ENCODE assay signal across 9 cellular contexts in the genomic region with DNA sequence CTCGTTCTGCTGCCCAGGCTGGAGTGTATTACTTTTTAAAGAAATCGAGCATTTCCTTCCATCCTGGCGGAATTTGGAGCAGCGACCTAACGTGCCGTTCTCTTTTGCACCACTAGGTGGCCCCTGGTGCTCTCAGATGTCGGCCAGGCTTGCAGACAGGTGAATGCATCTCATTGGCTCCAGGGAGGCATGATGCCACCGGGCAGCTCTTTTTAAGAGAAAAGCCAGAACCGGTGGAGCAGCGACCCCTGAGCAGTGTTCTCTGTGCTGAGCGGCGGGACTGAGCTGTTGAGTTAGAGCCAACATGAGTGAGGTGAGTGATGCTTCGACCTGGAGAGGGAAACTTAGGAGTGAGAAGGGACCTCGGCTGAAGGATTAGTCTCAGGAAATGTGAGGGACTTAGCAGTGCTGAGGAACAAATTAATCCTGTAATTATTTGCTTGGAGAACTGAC. TPM values are rescaled to one million over a fixed set of nuclear protein-coding genes. Genes with fewer than 3 reads are reported as not detected.
A peak's percentile ranks its signal among the peaks of the same experiment; 100 is the strongest.
DNase-seq lines count a peak whose midpoint lies in the region; ATAC-seq and TF ChIP-seq lines count a peak whose summit lies in the region.
"Had no signal": no experiment of that assay in that cellular context is flagged by ENCODE, and none has a peak within 500 bp of the region (broad histone marks: within the 10 kb centered on the region; RNA-seq: fewer than 3 reads in every experiment).

A gene (plus strand): TSS at position 241 of the 453 bp plus-strand sequence. CDS start 64 bp downstream, at position 305.

- H3K9me2 ChIP-seq in OCI-LY1 (ENCODE audit: low read depth, low read length) = no peaks in the 10 kb centered on the region

- no peaks in the 10 kb centered on the region for H3K4me1 ChIP-seq in OCI-LY1 (ENCODE audit: insufficient read depth, low read length, severe bottlenecking)

- no peak within 1 kb of the TSS for H3K4me2 ChIP-seq in OCI-LY1 (ENCODE audit: low read length)

- in situ Hi-C loops in brain microvascular endothelial cell (cut with HindIII; ENCODE audit: low pct_ligation_motif_present, low sequenced_read_pairs) = no loop called here

- H3K9me3 ChIP-seq in OCI-LY1 (ENCODE audit: low read length) = no peaks in the 10 kb centered on the region

- H3K36me3 ChIP-seq in OCI-LY1 (ENCODE audit: insufficient read depth, low read length) = no peaks in the 10 kb centered on the region
- H3K36me3 ChIP-seq in brain microvascular endothelial cell (replicated peaks) = no peaks in the 10 kb centered on the region
- no peaks in the 10 kb centered on the region for H3K36me3 ChIP-seq in kidney epithelial cell (ENCODE audit: control insufficient read depth, insufficient read depth, low read length)

- ATAC-seq in GM19397 (IDR thresholded peaks at IDR 0.05; ENCODE audit: unreplicated experiment) (no peak), GM19455 (IDR thresholded peaks at IDR 0.05; ENCODE audit: unreplicated experiment) (no peak)

- H3K27me3 ChIP-seq in OCI-LY1 (ENCODE audit: insufficient read depth, low read length) (no peaks in the 10 kb centered on the region), brain microvascular endothelial cell (replicated peaks) (no peaks in the 10 kb centered on the region), kidney epithelial cell (ENCODE audit: control insufficient read depth, insufficient read depth, low read length) (peaks cover 15% of the 10 kb centered on the region)

- peak; percentile 88 for TF ChIP-seq CTCF in OCI-LY1 (IDR thresholded peaks at IDR 0.05; ENCODE audit: low read length)
- TF ChIP-seq CTCF in brain microvascular endothelial cell (IDR thresholded peaks at IDR 0.05; ENCODE audit: low read depth, low read length, missing control alignments) = peak; percentile 77
- peak; percentile 93 for TF ChIP-seq CTCF in kidney epithelial cell (IDR thresholded peaks at IDR 0.05; ENCODE audit: insufficient read depth, low read length, poor library complexity, severe bottlenecking)

- no peaks in the 10 kb centered on the region for H4K20me1 ChIP-seq in OCI-LY1 (ENCODE audit: insufficient read depth, low read length)

- no peaks in the 10 kb centered on the region for H3F3A ChIP-seq in OCI-LY1 (ENCODE audit: insufficient read depth, low read length)

- DNase-seq in DMS79 (lab: John Stamatoyannopoulos, UW) (peak; percentile 80), HUDEP-2 (lab: John Stamatoyannopoulos, UW; ENCODE audit: unreplicated experiment in 76 of 76) (peak in 43 of 76 experiments; percentile 1 to 72 (median 26)), brain microvascular endothelial cell (peak; percentile 3), kidney epithelial cell (ENCODE audit: low read depth) (no peak)
- peak; percentile 29 for DNase-seq in stimulated activated CD4-positive, alpha-beta T cell treated with anti-CD3 and anti-CD28 coated beads, Interleukin-4, amount 100 ng/mL, for 1 hour

- H3K9ac ChIP-seq in OCI-LY1 (ENCODE audit: low read length) = no peak within 1 kb of the TSS

- H3K4me3 ChIP-seq in OCI-LY1 (ENCODE audit: low read depth, low read length, poor library complexity, severe bottlenecking) (no peak within 1 kb of the TSS), brain microvascular endothelial cell (ENCODE audit: low read depth, low read length) (no peak within 1 kb of the TSS), kidney epithelial cell (ENCODE audit: low read depth, low read length) (no peak within 1 kb of the TSS)

- no peaks in the 10 kb centered on the region for H3K79me2 ChIP-seq in OCI-LY1 (ENCODE audit: insufficient read depth, low read length)

- H3K27ac ChIP-seq in OCI-LY1 (ENCODE audit: low read depth, low read length, poor library complexity, severe bottlenecking) = no peak within 1 kb of the TSS
- H3K27ac ChIP-seq in brain microvascular endothelial cell = no peak within 1 kb of the TSS

- no peak within 1 kb of the TSS for H2AFZ ChIP-seq in OCI-LY1 (ENCODE audit: low read length)

RNA-seq across cellular contexts. Expression of the gene that starts here (rescaled TPM):
- 1.2 TPM in 1 of 2 replicates, not detected in the other for total RNA-seq in kidney epithelial cell
- total RNA-seq: T-helper 1 cell treated with Interleukin-12 subunit alpha and Interleukin-12 subunit beta and Interleukin-4 antibody, amounts not matched to agents 30 ng/mL and 1 ng/mL, for 36 hours had no signal
